ENCODE assay signal across 9 cellular contexts in genomic region chr21:36989699-36990507, GRCh38. TPM values are rescaled to one million over a fixed set of nuclear protein-coding genes. Genes with fewer than 3 reads are reported as not detected.
DNase-seq lines count a peak whose midpoint lies in the region; ATAC-seq, FAIRE-seq and TF ChIP-seq lines count a peak whose summit lies in the region.
"Had no signal": no experiment of that assay in that cellular context is flagged by ENCODE, and none has a peak within 500 bp of the region (broad histone marks: within the 10 kb centered on the region; RNA-seq: fewer than 3 reads in every experiment).

No MANE protein-coding gene starts in this region.

- DNase-seq in AG10803 (ENCODE audit: low read depth) (peak; percentile 91), NCI-H2196 treated with DMSO at 0.1 percent for 48 hours (lab: John Stamatoyannopoulos, UW; ENCODE audit: unreplicated experiment) (peak; percentile 90), WTC11 (ENCODE audit: low spot score) (peak; percentile 92), bronchial epithelial cell (ENCODE audit: low read depth) (peak; percentile 70), inferior parietal cortex (ENCODE audit: extremely low spot score) (peak; percentile 90), spleen (peak; percentile 97)

- peak overlapping the region; percentile 94 for H3K27ac Mint-ChIP-seq in WTC11

- POLR2A ChIA-PET in WTC11 (lab: Charles Lee), result interaction anchor here (1.0 kb wide), 3 partner anchors 17 to 49 kb away, joined by 3 to 4 read pairs (median 4); partner anchors contain the start of gene RIPPLY3

- CTCF ChIA-PET in WTC11 (lab: Charles Lee), result interaction anchor here (0.6 to 4.6 kb wide), 19 partner anchors 10 to 265 kb away, joined by 3 to 48 read pairs (median 5); partner anchors contain the start of genes HLCS and RIPPLY3

- H3K36me3 ChIP-seq in bronchial epithelial cell (ENCODE audit: control insufficient read depth, insufficient read depth, low read length) (no peaks in the 10 kb centered on the region), spleen (no peaks in the 10 kb centered on the region)

- peaks cover 0 to 5% (median 0%) of the 10 kb centered on the region in 8 donors for H3K9me3 ChIP-seq in spleen

- no peak for TF ChIP-seq POLR2A in spleen (IDR thresholded peaks at IDR 0.05)

- H3K27ac ChIP-seq in spleen, result peak overlapping the region; percentile 76 to 94 (median 92)

- no peaks in the 10 kb centered on the region for H3K9me3 Mint-ChIP-seq in WTC11

- H3K36me3 Mint-ChIP-seq in WTC11, result no peaks in the 10 kb centered on the region

- peak overlapping the region; percentile 76 for H3K4me3 Mint-ChIP-seq in WTC11

- no peaks in the 10 kb centered on the region for H3K27me3 ChIP-seq in bronchial epithelial cell (ENCODE audit: control insufficient read depth, insufficient read depth, low read length)
- peaks cover 0 to 11% (median 0%) of the 10 kb centered on the region in 7 donors for H3K27me3 ChIP-seq in spleen (replicated peaks in 1 of 7)

- H3K4me3 ChIP-seq in AG10803 (ENCODE audit: low read length) (peak overlapping the region; percentile 64), bronchial epithelial cell (ENCODE audit: low read depth, low read length) (peak overlapping the region; percentile 54), spleen (peak overlapping the region; percentile 53 to 80 (median 66))

- peaks cover 30% of the 10 kb centered on the region for H3K4me1 Mint-ChIP-seq in WTC11

- no peak for FAIRE-seq in bronchial epithelial cell (lab: Jason Lieb, UNC)
- FAIRE-seq: TTC549 had no signal

- peaks cover 18% of the 10 kb centered on the region for H3K27me3 Mint-ChIP-seq in WTC11 (ENCODE audit: low read depth)

- intact Hi-C loops in spleen (cut with DNase I; ENCODE audit: low total_unique reads), result no loop called here

- WGBS in spleen, 5 donors, result 4 to 14% (median 6%) methylated on average over 36 to 97 of the region's 97 CpGs

- peaks cover 0 to 12% (median 4%) of the 10 kb centered on the region in 6 donors for H3K4me1 ChIP-seq in spleen

- peak; percentile 93 for ATAC-seq in GM18909 (IDR thresholded peaks at IDR 0.05; ENCODE audit: poor library complexity, unreplicated experiment)
- ATAC-seq in HG03159 (IDR thresholded peaks at IDR 0.05; ENCODE audit: unreplicated experiment), result peak; percentile 86
- ATAC-seq in WTC11, result peak; percentile 87

- TF ChIP-seq CTCF in AG10803 (conservative IDR thresholded peaks at IDR 0.05; ENCODE audit: low read length) (peak; percentile 49), WTC11 (IDR thresholded peaks at IDR 0.05) (peak; percentile 78), bronchial epithelial cell (IDR thresholded peaks at IDR 0.05; ENCODE audit: insufficient read depth, low read length, severe bottlenecking) (peak; percentile 63), spleen (IDR thresholded peaks at IDR 0.05 in 8 of 11, conservative IDR thresholded peaks at IDR 0.05 in 3 of 11) (peak; percentile 37 to 99 (median 91))

TF ChIP-seq in WTC11, 78 proteins besides CTCF, POLR2A, EP300 and RAD21 (continues in another document):
- TF ChIP-seq, protein P1, sequence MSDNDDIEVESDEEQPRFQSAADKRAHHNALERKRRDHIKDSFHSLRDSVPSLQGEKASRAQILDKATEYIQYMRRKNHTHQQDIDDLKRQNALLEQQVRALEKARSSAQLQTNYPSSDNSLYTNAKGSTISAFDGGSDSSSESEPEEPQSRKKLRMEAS (CRISPR knock-in tag; IDR thresholded peaks at IDR 0.05), result peak; percentile 79; the same call in 1 of the 2 replicates
- TF ChIP-seq CBFB (CRISPR knock-in tag; IDR thresholded peaks at IDR 0.05; ENCODE audit: low read depth), result peak; percentile 73; the same call in 1 of the 2 replicates
- TF ChIP-seq ZSCAN18 (CRISPR knock-in tag; IDR thresholded peaks at IDR 0.05), result no peak
- TF ChIP-seq, protein P2, sequence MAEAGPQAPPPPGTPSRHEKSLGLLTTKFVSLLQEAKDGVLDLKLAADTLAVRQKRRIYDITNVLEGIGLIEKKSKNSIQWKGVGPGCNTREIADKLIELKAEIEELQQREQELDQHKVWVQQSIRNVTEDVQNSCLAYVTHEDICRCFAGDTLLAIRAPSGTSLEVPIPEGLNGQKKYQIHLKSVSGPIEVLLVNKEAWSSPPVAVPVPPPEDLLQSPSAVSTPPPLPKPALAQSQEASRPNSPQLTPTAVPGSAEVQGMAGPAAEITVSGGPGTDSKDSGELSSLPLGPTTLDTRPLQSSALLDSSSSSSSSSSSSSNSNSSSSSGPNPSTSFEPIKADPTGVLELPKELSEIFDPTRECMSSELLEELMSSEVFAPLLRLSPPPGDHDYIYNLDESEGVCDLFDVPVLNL (CRISPR knock-in tag; IDR thresholded peaks at IDR 0.05; ENCODE audit: borderline replicate concordance, low read depth), result 0 out of 2 replicates have a peak, but pooled peaks have one; percentile 65
- TF ChIP-seq ZNF423 (CRISPR knock-in tag; IDR thresholded peaks at IDR 0.05), result no peak
- TF ChIP-seq TP53 (CRISPR knock-in tag; IDR thresholded peaks at IDR 0.05), result peak; percentile 87; the same call in 1 of the 2 replicates
- TF ChIP-seq ELF4 (CRISPR knock-in tag; IDR thresholded peaks at IDR 0.05; ENCODE audit: low read depth), result peak; percentile 70; the same call in 1 of the 2 replicates
- TF ChIP-seq, protein P3, sequence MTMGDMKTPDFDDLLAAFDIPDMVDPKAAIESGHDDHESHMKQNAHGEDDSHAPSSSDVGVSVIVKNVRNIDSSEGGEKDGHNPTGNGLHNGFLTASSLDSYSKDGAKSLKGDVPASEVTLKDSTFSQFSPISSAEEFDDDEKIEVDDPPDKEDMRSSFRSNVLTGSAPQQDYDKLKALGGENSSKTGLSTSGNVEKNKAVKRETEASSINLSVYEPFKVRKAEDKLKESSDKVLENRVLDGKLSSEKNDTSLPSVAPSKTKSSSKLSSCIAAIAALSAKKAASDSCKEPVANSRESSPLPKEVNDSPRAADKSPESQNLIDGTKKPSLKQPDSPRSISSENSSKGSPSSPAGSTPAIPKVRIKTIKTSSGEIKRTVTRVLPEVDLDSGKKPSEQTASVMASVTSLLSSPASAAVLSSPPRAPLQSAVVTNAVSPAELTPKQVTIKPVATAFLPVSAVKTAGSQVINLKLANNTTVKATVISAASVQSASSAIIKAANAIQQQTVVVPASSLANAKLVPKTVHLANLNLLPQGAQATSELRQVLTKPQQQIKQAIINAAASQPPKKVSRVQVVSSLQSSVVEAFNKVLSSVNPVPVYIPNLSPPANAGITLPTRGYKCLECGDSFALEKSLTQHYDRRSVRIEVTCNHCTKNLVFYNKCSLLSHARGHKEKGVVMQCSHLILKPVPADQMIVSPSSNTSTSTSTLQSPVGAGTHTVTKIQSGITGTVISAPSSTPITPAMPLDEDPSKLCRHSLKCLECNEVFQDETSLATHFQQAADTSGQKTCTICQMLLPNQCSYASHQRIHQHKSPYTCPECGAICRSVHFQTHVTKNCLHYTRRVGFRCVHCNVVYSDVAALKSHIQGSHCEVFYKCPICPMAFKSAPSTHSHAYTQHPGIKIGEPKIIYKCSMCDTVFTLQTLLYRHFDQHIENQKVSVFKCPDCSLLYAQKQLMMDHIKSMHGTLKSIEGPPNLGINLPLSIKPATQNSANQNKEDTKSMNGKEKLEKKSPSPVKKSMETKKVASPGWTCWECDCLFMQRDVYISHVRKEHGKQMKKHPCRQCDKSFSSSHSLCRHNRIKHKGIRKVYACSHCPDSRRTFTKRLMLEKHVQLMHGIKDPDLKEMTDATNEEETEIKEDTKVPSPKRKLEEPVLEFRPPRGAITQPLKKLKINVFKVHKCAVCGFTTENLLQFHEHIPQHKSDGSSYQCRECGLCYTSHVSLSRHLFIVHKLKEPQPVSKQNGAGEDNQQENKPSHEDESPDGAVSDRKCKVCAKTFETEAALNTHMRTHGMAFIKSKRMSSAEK (CRISPR knock-in tag; IDR thresholded peaks at IDR 0.05; ENCODE audit: borderline replicate concordance), result no peak
- TF ChIP-seq ZNF138 (CRISPR knock-in tag; conservative IDR thresholded peaks at IDR 0.05), result no peak
- peak; percentile 5; the same call in 1 of the 2 replicates for TF ChIP-seq ZNF317 (CRISPR knock-in tag; IDR thresholded peaks at IDR 0.05; ENCODE audit: borderline replicate concordance, low read depth)

RNA-seq across cellular contexts. Expression of gene RIPPLY3, which starts 16.6 kb away (rescaled TPM):
- total RNA-seq in WTC11 (2021) (2.0 to 3.5 TPM (median 2.3 TPM) in 3 replicates), bronchial epithelial cell (under 0.01 TPM in 1 of 2 replicates, not detected in the other), spleen (not detected)
- under 1 TPM in 1 of 3 donors, not detected in 2; 0.05 TPM for polyA plus RNA-seq in spleen

RNA-seq across cellular contexts. Expression of gene HLCS, which starts 23.4 kb away (rescaled TPM):
- 9.3 to 11.1 TPM (median 10.9 TPM) in 3 replicates for total RNA-seq in WTC11 (2021)
- 26.3 and 32.1 TPM in 2 replicates for total RNA-seq in bronchial epithelial cell
- 10 to 100 TPM; 10.1 to 22.8 (median 18.1) TPM for total RNA-seq in spleen
- polyA plus RNA-seq in spleen, result 1 to 10 TPM; 1.7 to 2.8 (median 1.8) TPM

Comparison
In these comparisons a context has a peak if more than half of its experiments do, and no peak if none do; other contexts are left out.
1. Peak in every context shown above with its lines: DNase-seq, ATAC-seq, H3K4me3 ChIP-seq and H3K27ac ChIP-seq.